Comparison of ENCODE assay signal across 11 cellular contexts in the genomic region with DNA sequence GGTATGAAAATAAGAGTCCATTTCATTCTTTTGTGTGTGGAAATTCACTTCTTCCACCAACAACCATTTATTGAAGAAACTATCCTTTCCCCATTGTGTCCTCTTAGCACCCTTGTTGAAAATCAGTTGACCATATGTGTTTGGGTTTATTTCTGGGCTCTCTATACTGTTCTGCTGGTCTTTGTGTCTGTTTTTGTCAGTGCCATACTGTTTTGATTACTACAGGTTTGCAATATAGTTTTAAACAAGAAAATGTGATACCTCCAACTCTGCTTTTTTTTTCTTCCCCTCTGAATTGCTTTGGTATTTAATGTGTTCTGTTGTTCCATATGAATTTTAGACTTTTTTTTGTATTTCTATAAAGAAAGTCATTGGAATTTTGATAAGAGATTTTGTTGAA. TPM values are rescaled to one million over a fixed set of nuclear protein-coding genes. Genes with fewer than 3 reads are reported as not detected.
"Had no signal": no experiment of that assay in that cellular context is flagged by ENCODE, and none has a peak within 500 bp of the region (broad histone marks: within the 10 kb centered on the region; RNA-seq: fewer than 3 reads in every experiment).

No MANE protein-coding gene starts in this region.

- ATAC-seq: HepG2 had no signal

- H3K9ac ChIP-seq: KMS-11 had no signal

- H3K4me2 ChIP-seq: KMS-11 had no signal

- FAIRE-seq: HepG2, HTR-8/SVneo had no signal

- H3K27ac ChIP-seq: HL-60, KMS-11 had no signal

- DNase-seq: IMR-90, Karpas-422, KBM-7, KG1 had no signal

RNA-seq across cellular contexts. Expression of a gene that starts 8.4 kb away (rescaled TPM):
- total RNA-seq: HepG2, HT-29, HT1080, IMR-90 had no signal
- polyA plus RNA-seq: HepG2, IgD-negative memory B cell, IMR-90 had no signal
